In genomic region chr4:188976644-188977115, GRCh38 we compare ENCODE assay signal across 11 cellular contexts.
DNase-seq lines count a peak whose midpoint lies in the region; ATAC-seq and TF ChIP-seq lines count a peak whose summit lies in the region.
"Had no signal": no experiment of that assay in that cellular context is flagged by ENCODE, and none has a peak within 500 bp of the region (broad histone marks: within the 10 kb centered on the region; RNA-seq: fewer than 3 reads in every experiment).

No MANE protein-coding gene starts in this region.

- peaks cover 28% of the 10 kb centered on the region for H3K4me1 Mint-ChIP-seq in type B pancreatic cell (ENCODE audit: unreplicated experiment)
- H3K4me1 Mint-ChIP-seq: immature natural killer cell had no signal

- no peaks in the 10 kb centered on the region for H3K27me3 Mint-ChIP-seq in type B pancreatic cell

- no peaks in the 10 kb centered on the region for H3K9me3 ChIP-seq in cardiac muscle cell (ENCODE audit: low read depth)
- H3K9me3 ChIP-seq in heart right ventricle, result no peaks in the 10 kb centered on the region
- H3K9me3 ChIP-seq in hepatocyte (ENCODE audit: low read depth), result no peaks in the 10 kb centered on the region

- ATAC-seq in heart right ventricle (no peak), HG03139 (IDR thresholded peaks at IDR 0.05; ENCODE audit: unreplicated experiment) (no peak), HG03039 (IDR thresholded peaks at IDR 0.05; ENCODE audit: unreplicated experiment) (no peak)
- ATAC-seq: activated T-cell treated with anti-CD3 and anti-CD28 coated beads, Interleukin-2, amount 50 U/mL, for 72 hours had no signal

- intact Hi-C loops in heart right ventricle (cut with DNase I), result no loop called here

- H3K36me3 ChIP-seq in cardiac muscle cell, result no peaks in the 10 kb centered on the region
- no peaks in the 10 kb centered on the region for H3K36me3 ChIP-seq in heart right ventricle
- H3K36me3 ChIP-seq in hepatocyte (replicated peaks; ENCODE audit: insufficient read depth, low read depth), result no peaks in the 10 kb centered on the region

- TF ChIP-seq CTCF in cardiac muscle cell (IDR thresholded peaks at IDR 0.05; ENCODE audit: low read depth, low read length) (no peak), heart right ventricle (IDR thresholded peaks at IDR 0.05) (no peak), hepatocyte (IDR thresholded peaks at IDR 0.05; ENCODE audit: poor library complexity) (no peak), type B pancreatic cell (conservative IDR thresholded peaks at IDR 0.05) (no peak)

- WGBS in heart right ventricle, 2 donors, result 14 to 15% methylated on average over 2 of the region's 2 CpGs
- WGBS in hepatocyte (ENCODE audit: low lambda C conversion rate, missing lambda C conversion rate), result 3% methylated on average over 2 of the region's 2 CpGs

- H3K27ac Mint-ChIP-seq in type B pancreatic cell, result peak overlapping the region; percentile 83
- H3K27ac Mint-ChIP-seq: activated T-cell treated with anti-CD3 and anti-CD28 coated beads, Interleukin-2, amount 50 U/mL, for 72 hours; immature natural killer cell had no signal

- peak overlapping the region; percentile 65 for H3K4me2 ChIP-seq in hepatocyte

- no peaks in the 10 kb centered on the region for H3K36me3 Mint-ChIP-seq in type B pancreatic cell
- H3K36me3 Mint-ChIP-seq: immature natural killer cell had no signal

- no peak overlapping the region for H3K4me3 ChIP-seq in cardiac muscle cell
- H3K4me3 ChIP-seq in heart right ventricle, result no peak overlapping the region
- no peak overlapping the region for H3K4me3 ChIP-seq in hepatocyte

- H2AFZ ChIP-seq in hepatocyte, result no peak overlapping the region

- no peaks in the 10 kb centered on the region for H3K79me2 ChIP-seq in hepatocyte

- H4K20me1 ChIP-seq in hepatocyte (ENCODE audit: insufficient read depth, poor library complexity, severe bottlenecking), result no peaks in the 10 kb centered on the region

- H3K9me2 ChIP-seq in hepatocyte (replicated peaks; ENCODE audit: insufficient read depth), result no peaks in the 10 kb centered on the region

- no peaks in the 10 kb centered on the region for H3K9me3 Mint-ChIP-seq in type B pancreatic cell

- DNase-seq in cardiac muscle cell (ENCODE audit: low read depth in 1 of 2, low spot score in 1 of 2) (peak in 1 of 2 donors; percentile 59), heart right ventricle (no peak), RPMI7951 (ENCODE audit: low read depth) (peak; percentile 72), hepatocyte (ENCODE audit: low spot score) (peak; percentile 57), type B pancreatic cell (ENCODE audit: extremely low spot score, unreplicated experiment) (no peak)
- no peak for DNase-seq in stimulated activated CD8-positive, alpha-beta memory T cell treated with anti-CD3 and anti-CD28 coated beads, Interleukin-4, amount 100 ng/mL, for 48 hours
- DNase-seq: activated T-cell treated with anti-CD3 and anti-CD28 coated beads, Interleukin-2, amount 50 U/mL, for 72 hours; immature natural killer cell; NCI-H1694 had no signal

- H3K27ac ChIP-seq in cardiac muscle cell (peak overlapping the region; percentile 83), heart right ventricle (no peak overlapping the region), hepatocyte (peak overlapping the region; percentile 59)

- H3K4me1 ChIP-seq in cardiac muscle cell (ENCODE audit: low read depth) (peaks cover 10% of the 10 kb centered on the region), heart right ventricle (peaks cover 0 to 4% (median 0%) of the 10 kb centered on the region in 9 donors), hepatocyte (ENCODE audit: insufficient read depth) (peaks cover 13% of the 10 kb centered on the region)

- H3K27me3 ChIP-seq in cardiac muscle cell (no peaks in the 10 kb centered on the region), heart right ventricle (no peaks in the 10 kb centered on the region), hepatocyte (no peaks in the 10 kb centered on the region)

- peak overlapping the region; percentile 60 for H3K4me3 Mint-ChIP-seq in type B pancreatic cell
- H3K4me3 Mint-ChIP-seq: activated T-cell treated with anti-CD3 and anti-CD28 coated beads, Interleukin-2, amount 50 U/mL, for 72 hours; immature natural killer cell had no signal

Comparison
In these comparisons a context has a peak if more than half of its experiments do, and no peak if none do; other contexts are left out.
1. H3K27ac ChIP-seq: peak in cardiac muscle cell (single experiment) and hepatocyte (single experiment); none in heart right ventricle (0 of 10).
2. DNase-seq: peak in RPMI7951 (single experiment) and hepatocyte (single experiment); none in heart right ventricle (0 of 2), type B pancreatic cell (single experiment) and stimulated activated CD8-positive, alpha-beta memory T cell treated with anti-CD3 and anti-CD28 coated beads, Interleukin-4, amount 100 ng/mL, for 48 hours (single experiment).